17 cellular contexts compared by ENCODE assay signal in genomic region chr2:74575320-74575719, GRCh38. TPM values are rescaled to one million over a fixed set of nuclear protein-coding genes. Genes with fewer than 3 reads are reported as not detected.
A peak's percentile ranks its signal among the peaks of the same experiment; 100 is the strongest.
DNase-seq lines count a peak whose midpoint lies in the region; ATAC-seq and TF ChIP-seq lines count a peak whose summit lies in the region.
"Had no signal": no experiment of that assay in that cellular context is flagged by ENCODE, and none has a peak within 500 bp of the region (broad histone marks: within the 10 kb centered on the region; RNA-seq: fewer than 3 reads in every experiment).

No MANE protein-coding gene starts in this region.

- H3K4me3 ChIP-seq in RWPE2 (ENCODE audit: severe bottlenecking): no peak overlapping the region
- H3K4me3 ChIP-seq in coronary artery: no peak overlapping the region

- H3K9me3 ChIP-seq in RWPE2 (ENCODE audit: severe bottlenecking): no peaks in the 10 kb centered on the region

- H3K9me3 Mint-ChIP-seq in HFFc6: no peaks in the 10 kb centered on the region
- H3K9me3 Mint-ChIP-seq: CD8-positive, alpha-beta memory T cell had no signal

- H3K36me3 Mint-ChIP-seq in HFFc6 (ENCODE audit: low read depth): no peaks in the 10 kb centered on the region

- no peaks in the 10 kb centered on the region for H3K27me3 Mint-ChIP-seq in HFFc6 (ENCODE audit: insufficient read depth)
- H3K27me3 Mint-ChIP-seq: B cell had no signal

- H3K27ac ChIP-seq in RWPE2 (ENCODE audit: poor library complexity, severe bottlenecking): peak overlapping the region; percentile 89
- H3K27ac ChIP-seq in temporal lobe (ENCODE audit: low read depth, low read length): peak overlapping the region; percentile 27
- no peak overlapping the region for H3K27ac ChIP-seq in coronary artery

- H3K4me1 ChIP-seq in RWPE2 (ENCODE audit: insufficient read depth, poor library complexity, severe bottlenecking): peaks cover 14% of the 10 kb centered on the region

- H3K27ac Mint-ChIP-seq in HFFc6: peak overlapping the region; percentile 94

- H3K27me3 ChIP-seq in RWPE2 (ENCODE audit: insufficient read depth, poor library complexity, severe bottlenecking): no peaks in the 10 kb centered on the region

- H3K36me3 ChIP-seq in RWPE2 (ENCODE audit: low read depth): no peaks in the 10 kb centered on the region

- ATAC-seq in RWPE2 (ENCODE audit: low read depth): no peak
- ATAC-seq in GM21381 (IDR thresholded peaks at IDR 0.05; ENCODE audit: unreplicated experiment): no peak
- ATAC-seq: T-helper 17 cell had no signal

- H3K4me1 Mint-ChIP-seq in HFFc6 (ENCODE audit: low read depth): peaks cover 48% of the 10 kb centered on the region

- peak; percentile 57 for DNase-seq in DMS 273 (lab: John Stamatoyannopoulos, UW; ENCODE audit: unreplicated experiment)
- DNase-seq in HFFc6: no peak
- no peak for DNase-seq in RWPE2 (ENCODE audit: low spot score)
- no peak for DNase-seq in coronary artery (ENCODE audit: low spot score)
- DNase-seq in NCI-H1930 (lab: John Stamatoyannopoulos, UW): no peak
- DNase-seq: ACHN; CD8-positive, alpha-beta memory T cell; NCI-H1436; NCI-H2081 treated with DMSO at 0.1 percent for 48 hours; NCI-H69; OCI-M1; SIG-M5; T-helper 17 cell had no signal

- H3K4me3 Mint-ChIP-seq in HFFc6: peak overlapping the region; percentile 65; the same call in 1 of the 2 replicates

- no peak for TF ChIP-seq CTCF in HFFc6 (IDR thresholded peaks at IDR 0.05)
- no peak for TF ChIP-seq CTCF in RWPE2 (IDR thresholded peaks at IDR 0.05; ENCODE audit: poor library complexity, severe bottlenecking)
- TF ChIP-seq CTCF in coronary artery (IDR thresholded peaks at IDR 0.05): no peak

RNA-seq across cellular contexts. Expression of gene DOK1, which starts 20.8 kb away (rescaled TPM):
- 10 to 100 TPM; 17.3 to 38.4 (median 31.5) TPM for total RNA-seq in HFFc6 (2021; fragmentation: NEBNext Ultra II Directional; extraction: Animal tissue kit (Norgen Biotek cat#: 25700))
- total RNA-seq in temporal lobe: 3.4 TPM

RNA-seq across cellular contexts. Expression of gene LOXL3, which starts 21.6 kb away (rescaled TPM):
- 10 to 100 TPM; 59.4 to 76.5 (median 64.1) TPM for total RNA-seq in HFFc6 (2021; fragmentation: NEBNext Ultra II Directional; extraction: Animal tissue kit (Norgen Biotek cat#: 25700))
- 11.1 TPM for total RNA-seq in temporal lobe

RNA-seq across cellular contexts. Expression of gene HTRA2, which starts 45.6 kb away (rescaled TPM):
- total RNA-seq in HFFc6 (2021; fragmentation: NEBNext Ultra II Directional; extraction: Animal tissue kit (Norgen Biotek cat#: 25700)): 10 to 100 TPM; 29.7 to 43.3 (median 33.6) TPM
- total RNA-seq in temporal lobe: 36.6 TPM

RNA-seq across cellular contexts. Expression of gene AUP1, which starts 45.8 kb away (rescaled TPM):
- 100 to 1,000 TPM in 2 of 6 experiments, 10 to 100 TPM in 4; 81.0 to 119 (median 94.6) TPM for total RNA-seq in HFFc6 (2021; fragmentation: NEBNext Ultra II Directional; extraction: Animal tissue kit (Norgen Biotek cat#: 25700))
- 36.1 TPM for total RNA-seq in temporal lobe

RNA-seq across cellular contexts. Expression of gene DQX1, which starts 49.3 kb away (rescaled TPM):
- total RNA-seq in HFFc6 (2021; fragmentation: NEBNext Ultra II Directional; extraction: Animal tissue kit (Norgen Biotek cat#: 25700)): under 1 TPM in 2 of 6 experiments, not detected in 4; 0.14 to 0.40 TPM
- 0.98 TPM for total RNA-seq in temporal lobe
- total RNA-seq: H4 had no signal

Comparison
In these comparisons a context has a peak if more than half of its experiments do, and no peak if none do; other contexts are left out.
1. H3K27ac ChIP-seq: peak in RWPE2 (single experiment) and temporal lobe (single experiment); none in coronary artery (0 of 2).